In the genomic region with DNA sequence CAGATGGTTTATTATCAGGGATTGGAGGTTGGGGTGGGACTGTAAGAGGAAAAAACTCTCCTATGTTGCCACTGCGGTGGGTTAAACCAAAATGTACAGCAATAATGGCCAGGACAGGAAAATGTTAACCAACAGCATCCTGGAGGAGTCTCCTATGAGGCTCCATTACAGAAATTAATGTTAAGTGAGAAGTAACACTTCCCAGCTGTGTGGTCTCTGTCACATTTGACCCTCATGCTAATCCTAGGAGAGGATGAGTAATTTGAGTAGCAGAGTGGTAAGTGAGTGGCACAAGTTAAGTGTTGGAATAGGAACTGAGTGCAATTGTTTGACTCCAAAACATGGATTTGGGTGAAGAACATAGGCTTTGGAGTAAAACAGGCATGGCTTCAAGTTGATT, we compare ENCODE assay signal across 16 cellular contexts. TPM values are rescaled to one million over a fixed set of nuclear protein-coding genes. Genes with fewer than 3 reads are reported as not detected.
DNase-seq lines count a peak whose midpoint lies in the region; ATAC-seq lines count a peak whose summit lies in the region.
"Had no signal": no experiment of that assay in that cellular context is flagged by ENCODE, and none has a peak within 500 bp of the region (broad histone marks: within the 10 kb centered on the region; RNA-seq: fewer than 3 reads in every experiment).

No MANE protein-coding gene starts in this region.

- peak overlapping the region; percentile 89 for H3K27ac Mint-ChIP-seq in activated naive CD4-positive, alpha-beta T cell treated with anti-CD3 and anti-CD28 coated beads, Interleukin-2, amount 50 U/mL, for 24 hours
- H3K27ac Mint-ChIP-seq in T-cell (peak overlapping the region; percentile 85 to 87), immature natural killer cell (peak overlapping the region; percentile 80 to 95 (median 89))
- H3K27ac Mint-ChIP-seq in stimulated activated naive CD8-positive, alpha-beta T cell treated with anti-CD3 and anti-CD28 coated beads, Interleukin-15, amount 100 ng/mL, for 72 hours, result peak overlapping the region; percentile 41 to 84
- H3K27ac Mint-ChIP-seq: stimulated activated memory B cell treated with anti-CD40 and anti-IgM and Interleukin-4, amounts not matched to agents 10 μg/mL and 1 μg/mL and 100 μg/mL, for 72 hours had no signal

- peaks cover 87% of the 10 kb centered on the region for H3K4me1 Mint-ChIP-seq in activated naive CD4-positive, alpha-beta T cell treated with anti-CD3 and anti-CD28 coated beads, Interleukin-2, amount 50 U/mL, for 24 hours
- H3K4me1 Mint-ChIP-seq in T-cell, result peaks cover 83 to 86% (median 84%) of the 10 kb centered on the region in 3 donors
- H3K4me1 Mint-ChIP-seq in immature natural killer cell, result peaks cover 89 to 91% of the 10 kb centered on the region in 2 donors
- H3K4me1 Mint-ChIP-seq in stimulated activated naive CD8-positive, alpha-beta T cell treated with anti-CD3 and anti-CD28 coated beads, Interleukin-15, amount 100 ng/mL, for 72 hours, result peaks cover 88% of the 10 kb centered on the region

- DNase-seq in activated naive CD4-positive, alpha-beta T cell (lab: John Stamatoyannopoulos, UW), result no peak
- DNase-seq in T-cell (no peak), immature natural killer cell (no peak), NCI-H69 (lab: John Stamatoyannopoulos, UW) (no peak)
- DNase-seq in stimulated activated naive CD8-positive, alpha-beta T cell treated with anti-CD3 and anti-CD28 coated beads, Interleukin-15, amount 100 ng/mL, for 72 hours, result no peak
- DNase-seq: activated gamma-delta T cell treated with Interleukin-2 at 50 U/mL for 16 hours; effector CD8-positive, alpha-beta T cell; KG1; mesendoderm; naive B cell; NCI-H2029; sigmoid colon; tibial artery had no signal

- H3K27me3 Mint-ChIP-seq in activated naive CD4-positive, alpha-beta T cell treated with anti-CD3 and anti-CD28 coated beads, Interleukin-2, amount 50 U/mL, for 24 hours, result no peaks in the 10 kb centered on the region
- H3K27me3 Mint-ChIP-seq in T-cell (no peaks in the 10 kb centered on the region), immature natural killer cell (ENCODE audit: low read depth in 3 of 3) (peaks cover 0 to 12% (median 9%) of the 10 kb centered on the region in 3 donors)
- H3K27me3 Mint-ChIP-seq in stimulated activated naive CD8-positive, alpha-beta T cell treated with anti-CD3 and anti-CD28 coated beads, Interleukin-15, amount 100 ng/mL, for 72 hours, result no peaks in the 10 kb centered on the region
- H3K27me3 Mint-ChIP-seq: naive B cell; stimulated activated memory B cell treated with anti-CD40 and anti-IgM and Interleukin-4, amounts not matched to agents 10 μg/mL and 1 μg/mL and 100 μg/mL, for 72 hours had no signal

- peaks cover 30% of the 10 kb centered on the region for H3K36me3 Mint-ChIP-seq in activated naive CD4-positive, alpha-beta T cell treated with anti-CD3 and anti-CD28 coated beads, Interleukin-2, amount 50 U/mL, for 24 hours
- H3K36me3 Mint-ChIP-seq in T-cell (peaks cover 63% of the 10 kb centered on the region), immature natural killer cell (peaks cover 8 to 37% (median 19%) of the 10 kb centered on the region in 3 donors)

- POLR2A ChIA-PET in T-cell (lab: Charles Lee), result no interaction called here

- CTCF ChIA-PET in T-cell (lab: Charles Lee), result no interaction called here

- H3K9me3 Mint-ChIP-seq in activated naive CD4-positive, alpha-beta T cell treated with anti-CD3 and anti-CD28 coated beads, Interleukin-2, amount 50 U/mL, for 24 hours, result no peaks in the 10 kb centered on the region
- H3K9me3 Mint-ChIP-seq in T-cell, result no peaks in the 10 kb centered on the region
- no peaks in the 10 kb centered on the region for H3K9me3 Mint-ChIP-seq in immature natural killer cell
- no peaks in the 10 kb centered on the region for H3K9me3 Mint-ChIP-seq in stimulated activated naive CD8-positive, alpha-beta T cell treated with anti-CD3 and anti-CD28 coated beads, Interleukin-15, amount 100 ng/mL, for 72 hours
- H3K9me3 Mint-ChIP-seq: naive B cell; stimulated activated memory B cell treated with anti-CD40 and anti-IgM and Interleukin-4, amounts not matched to agents 10 μg/mL and 1 μg/mL and 100 μg/mL, for 72 hours had no signal

- ATAC-seq in T-cell (replicated peaks in 1 of 4) (no peak), GM19023 (IDR thresholded peaks at IDR 0.05; ENCODE audit: unreplicated experiment) (no peak)
- ATAC-seq in stimulated activated naive CD8-positive, alpha-beta T cell treated with anti-CD3 and anti-CD28 coated beads, Interleukin-15, amount 100 ng/mL, for 72 hours, result peak; percentile 46
- ATAC-seq: stimulated activated memory B cell treated with anti-CD40 and anti-IgM and Interleukin-4, amounts not matched to agents 10 μg/mL and 1 μg/mL and 100 μg/mL, for 72 hours had no signal

- peak overlapping the region; percentile 23 for H3K4me3 Mint-ChIP-seq in activated naive CD4-positive, alpha-beta T cell treated with anti-CD3 and anti-CD28 coated beads, Interleukin-2, amount 50 U/mL, for 24 hours
- H3K4me3 Mint-ChIP-seq in T-cell, result no peak overlapping the region
- peak overlapping the region; percentile 31 to 78 (median 65) for H3K4me3 Mint-ChIP-seq in immature natural killer cell
- H3K4me3 Mint-ChIP-seq in stimulated activated naive CD8-positive, alpha-beta T cell treated with anti-CD3 and anti-CD28 coated beads, Interleukin-15, amount 100 ng/mL, for 72 hours, result peak overlapping the region in 1 of 2 donors; percentile 52
- H3K4me3 Mint-ChIP-seq: naive B cell; stimulated activated memory B cell treated with anti-CD40 and anti-IgM and Interleukin-4, amounts not matched to agents 10 μg/mL and 1 μg/mL and 100 μg/mL, for 72 hours had no signal

RNA-seq across cellular contexts. Expression of a gene that starts 39.0 kb away (rescaled TPM):
- total RNA-seq in T-cell, result 100 to 1,000 TPM in 4 of 5 donors, 10 to 100 TPM in 1; 93.4 to 132 (median 124) TPM
- polyA plus RNA-seq in immature natural killer cell, result 100 to 1,000 TPM; 110 to 197 (median 136) TPM

Comparison
In these comparisons a context has a peak if more than half of its experiments do, and no peak if none do; other contexts are left out.
1. H3K4me3 Mint-ChIP-seq: peak in activated naive CD4-positive, alpha-beta T cell treated with anti-CD3 and anti-CD28 coated beads, Interleukin-2, amount 50 U/mL, for 24 hours (single experiment) and immature natural killer cell (5 of 5); none in T-cell (0 of 3).
2. Peak in every context shown above with its lines, with median percentiles within 50 percentile points of each other: H3K27ac Mint-ChIP-seq.